ENCODE assay signal across 1 cellular context in the genomic region with DNA sequence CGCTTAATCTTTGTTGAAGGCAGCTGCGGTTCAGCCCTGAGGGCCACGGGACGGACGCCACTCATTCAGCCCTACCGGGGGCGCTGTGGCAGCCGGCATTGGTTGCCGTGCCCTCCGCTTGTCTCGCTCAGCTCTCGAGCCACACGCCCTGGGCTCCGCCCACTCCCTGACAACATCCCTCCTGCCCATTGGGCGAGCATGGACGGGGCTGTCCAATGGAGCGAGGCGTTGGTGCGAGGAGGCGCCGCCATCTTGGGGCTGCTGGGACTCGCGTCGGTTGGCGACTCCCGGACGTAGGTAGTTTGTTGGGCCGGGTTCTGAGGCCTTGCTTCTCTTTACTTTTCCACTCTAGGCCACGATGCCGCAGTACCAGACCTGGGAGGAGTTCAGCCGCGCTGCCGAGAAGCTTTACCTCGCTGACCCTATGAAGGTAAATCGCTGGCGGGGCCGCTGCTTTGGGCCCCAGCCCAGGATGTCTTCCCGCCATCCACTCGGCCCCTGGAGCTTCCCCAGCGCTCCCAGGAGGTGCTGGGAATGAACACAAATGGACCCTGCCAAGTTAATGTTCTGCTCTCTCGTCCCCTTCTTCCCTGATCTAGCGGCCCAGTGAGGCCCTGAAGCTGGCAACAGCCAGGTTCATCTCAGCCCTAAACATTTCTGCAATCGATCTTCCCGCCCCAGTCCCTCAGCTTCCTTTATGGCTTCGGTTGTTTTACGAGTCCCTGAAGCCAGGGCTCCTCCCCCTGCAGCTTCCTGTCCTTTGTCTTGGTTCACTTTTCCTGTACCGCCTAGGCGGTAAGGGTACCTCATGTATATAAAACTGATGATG.
TF ChIP-seq lines count a peak whose summit lies in the region.

A gene with protein sequence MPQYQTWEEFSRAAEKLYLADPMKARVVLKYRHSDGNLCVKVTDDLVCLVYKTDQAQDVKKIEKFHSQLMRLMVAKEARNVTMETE (plus strand): TSS at position 244 of the 829 bp plus-strand sequence. CDS start 115 bp downstream, at position 359.

TF ChIP-seq in IMR-90, 13 proteins besides CTCF, POLR2A, EP300 and RAD21 (continued from another document):
- TF ChIP-seq RCOR1 (IDR thresholded peaks at IDR 0.05; ENCODE audit: insufficient replicate concordance, low read length) (no peak), NFE2L2 (IDR thresholded peaks at IDR 0.05; ENCODE audit: low read depth, low read length) (no peak), CHD1 (IDR thresholded peaks at IDR 0.05; ENCODE audit: low read depth, low read length) (no peak), SMC3 (IDR thresholded peaks at IDR 0.05; ENCODE audit: low read depth, low read length) (peak; percentile 67), MXI1 (IDR thresholded peaks at IDR 0.05; ENCODE audit: borderline replicate concordance, low read depth, low read length) (peak; percentile 75), MAFK (IDR thresholded peaks at IDR 0.05; ENCODE audit: low read depth, low read length) (0 out of 2 replicates have a peak, but pooled peaks have one; percentile 7)
- TF ChIP-seq, protein P1, sequence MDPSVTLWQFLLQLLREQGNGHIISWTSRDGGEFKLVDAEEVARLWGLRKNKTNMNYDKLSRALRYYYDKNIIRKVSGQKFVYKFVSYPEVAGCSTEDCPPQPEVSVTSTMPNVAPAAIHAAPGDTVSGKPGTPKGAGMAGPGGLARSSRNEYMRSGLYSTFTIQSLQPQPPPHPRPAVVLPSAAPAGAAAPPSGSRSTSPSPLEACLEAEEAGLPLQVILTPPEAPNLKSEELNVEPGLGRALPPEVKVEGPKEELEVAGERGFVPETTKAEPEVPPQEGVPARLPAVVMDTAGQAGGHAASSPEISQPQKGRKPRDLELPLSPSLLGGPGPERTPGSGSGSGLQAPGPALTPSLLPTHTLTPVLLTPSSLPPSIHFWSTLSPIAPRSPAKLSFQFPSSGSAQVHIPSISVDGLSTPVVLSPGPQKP (IDR thresholded peaks at IDR 0.05; ENCODE audit: borderline replicate concordance, low read depth, low read length): no peak
- TF ChIP-seq, protein P2, sequence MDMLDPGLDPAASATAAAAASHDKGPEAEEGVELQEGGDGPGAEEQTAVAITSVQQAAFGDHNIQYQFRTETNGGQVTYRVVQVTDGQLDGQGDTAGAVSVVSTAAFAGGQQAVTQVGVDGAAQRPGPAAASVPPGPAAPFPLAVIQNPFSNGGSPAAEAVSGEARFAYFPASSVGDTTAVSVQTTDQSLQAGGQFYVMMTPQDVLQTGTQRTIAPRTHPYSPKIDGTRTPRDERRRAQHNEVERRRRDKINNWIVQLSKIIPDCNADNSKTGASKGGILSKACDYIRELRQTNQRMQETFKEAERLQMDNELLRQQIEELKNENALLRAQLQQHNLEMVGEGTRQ (IDR thresholded peaks at IDR 0.05; ENCODE audit: low read depth, low read length): peak; percentile 37; the same call in 1 of the 2 replicates
